Comparison of ENCODE assay signal across 17 cellular contexts in genomic region chr5:84478603-84479002, GRCh38.
"Had no signal": no experiment of that assay in that cellular context is flagged by ENCODE, and none has a peak within 500 bp of the region (broad histone marks: within the 10 kb centered on the region; RNA-seq: fewer than 3 reads in every experiment).

No MANE protein-coding gene starts in this region.

- H3K27ac ChIP-seq: breast epithelium, dorsolateral prefrontal cortex, heart right ventricle, parathyroid adenoma, sigmoid colon had no signal

- H3K4me3 ChIP-seq: breast epithelium, dorsolateral prefrontal cortex, heart right ventricle, mucosa of descending colon, sigmoid colon had no signal

- H3K4me1 ChIP-seq: breast epithelium, heart right ventricle, parathyroid adenoma, sigmoid colon had no signal

- DNase-seq: activated CD4-positive, alpha-beta T cell treated with anti-CD3 and anti-CD28 coated beads, Interleukin-2, amount 50 U/mL, for 1 hour; activated CD8-positive, alpha-beta memory T cell treated with anti-CD3 and anti-CD28 coated beads, Interleukin-2, amount 50 U/mL, for 4 hours; activated naive CD4-positive, alpha-beta T cell treated with anti-CD3 and anti-CD28 coated beads for 36 hours; activated T-cell treated with anti-CD3 and anti-CD28 coated beads, Interleukin-2, amount 50 U/mL, for 4 hours; aorta; dorsolateral prefrontal cortex; heart right ventricle; left ventricle myocardium superior; mucosa of descending colon; naive B cell; sigmoid colon; stimulated activated naive CD4-positive, alpha-beta T cell; T-helper 1 cell; T-helper 9 cell had no signal

- H3K9me3 ChIP-seq: breast epithelium, heart right ventricle, mucosa of descending colon, sigmoid colon had no signal

- H3K9ac ChIP-seq: parathyroid adenoma had no signal

- H3K27me3 ChIP-seq: breast epithelium, dorsolateral prefrontal cortex, heart right ventricle, sigmoid colon had no signal

- H3K36me3 ChIP-seq: breast epithelium, heart right ventricle, sigmoid colon had no signal

- H3K79me2 ChIP-seq: parathyroid adenoma had no signal

- ATAC-seq: activated CD4-positive, CD25-positive, alpha-beta regulatory T cell treated with anti-CD3 and anti-CD28 coated beads, Interleukin-2, amount 50 U/mL, for 24 hours; activated T-cell treated with anti-CD3 and anti-CD28 coated beads, Interleukin-2, amount 50 U/mL, for 4 hours; heart right ventricle; left ventricle myocardium superior; mucosa of descending colon had no signal

- H2AFZ ChIP-seq: parathyroid adenoma had no signal
